1 cellular context compared by ENCODE assay signal in the genomic region with DNA sequence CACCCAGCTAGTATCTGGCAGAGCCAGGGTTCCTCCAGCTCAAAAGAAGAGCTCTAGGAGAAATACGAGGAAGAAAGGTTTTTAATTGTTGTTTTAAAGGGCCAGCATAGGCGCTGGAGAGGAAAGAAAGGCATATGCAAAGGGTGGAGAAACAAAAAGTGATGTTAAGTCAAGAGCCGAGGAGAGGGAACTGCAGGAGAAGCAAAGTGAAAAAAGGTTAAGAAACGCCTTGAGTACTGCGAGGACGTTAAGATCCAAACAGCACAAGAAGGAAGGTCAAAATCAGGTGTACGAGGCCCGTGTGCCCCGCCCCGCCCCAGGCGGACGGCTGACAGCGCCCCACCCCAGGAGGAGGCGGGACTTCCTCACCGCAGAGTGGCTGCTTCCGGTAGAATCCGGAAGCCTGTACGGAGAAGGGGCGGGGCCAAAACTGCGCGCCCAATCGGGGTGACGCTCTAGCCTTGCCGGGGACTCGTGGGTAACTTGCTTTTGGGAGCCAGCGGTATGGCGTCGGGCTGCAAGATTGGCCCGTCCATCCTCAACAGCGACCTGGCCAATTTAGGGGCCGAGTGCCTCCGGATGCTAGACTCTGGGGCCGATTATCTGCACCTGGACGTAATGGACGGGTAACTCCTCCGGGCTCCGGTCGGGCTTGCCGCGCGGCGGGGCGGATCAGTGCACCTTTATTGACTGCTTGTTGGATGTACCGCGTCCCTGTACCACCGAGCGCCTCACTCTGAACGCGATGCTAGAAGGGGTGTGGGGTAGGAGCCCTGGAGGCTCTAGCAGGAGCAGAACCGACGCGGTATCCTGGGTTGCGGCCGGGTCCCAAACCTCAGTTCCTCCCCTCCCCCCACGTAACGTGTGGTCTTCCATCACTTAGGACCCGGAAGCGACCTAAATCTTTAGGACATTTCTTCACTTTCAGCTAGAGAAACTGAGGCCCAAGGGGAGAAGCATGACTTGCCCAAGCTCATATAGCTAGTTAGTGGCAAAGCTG.
TF ChIP-seq lines count a peak whose summit lies in the region.

TSS of gene RPE (plus strand) at position 481 of the 1,000 bp plus-strand sequence. CDS start at position 505, 24 bp downstream.

TF ChIP-seq in WTC11, 78 proteins besides CTCF, POLR2A, EP300 and RAD21 (continued from another document and continues in another):
- TF ChIP-seq AR (CRISPR knock-in tag; IDR thresholded peaks at IDR 0.05), result no peak
- TF ChIP-seq, protein P1, sequence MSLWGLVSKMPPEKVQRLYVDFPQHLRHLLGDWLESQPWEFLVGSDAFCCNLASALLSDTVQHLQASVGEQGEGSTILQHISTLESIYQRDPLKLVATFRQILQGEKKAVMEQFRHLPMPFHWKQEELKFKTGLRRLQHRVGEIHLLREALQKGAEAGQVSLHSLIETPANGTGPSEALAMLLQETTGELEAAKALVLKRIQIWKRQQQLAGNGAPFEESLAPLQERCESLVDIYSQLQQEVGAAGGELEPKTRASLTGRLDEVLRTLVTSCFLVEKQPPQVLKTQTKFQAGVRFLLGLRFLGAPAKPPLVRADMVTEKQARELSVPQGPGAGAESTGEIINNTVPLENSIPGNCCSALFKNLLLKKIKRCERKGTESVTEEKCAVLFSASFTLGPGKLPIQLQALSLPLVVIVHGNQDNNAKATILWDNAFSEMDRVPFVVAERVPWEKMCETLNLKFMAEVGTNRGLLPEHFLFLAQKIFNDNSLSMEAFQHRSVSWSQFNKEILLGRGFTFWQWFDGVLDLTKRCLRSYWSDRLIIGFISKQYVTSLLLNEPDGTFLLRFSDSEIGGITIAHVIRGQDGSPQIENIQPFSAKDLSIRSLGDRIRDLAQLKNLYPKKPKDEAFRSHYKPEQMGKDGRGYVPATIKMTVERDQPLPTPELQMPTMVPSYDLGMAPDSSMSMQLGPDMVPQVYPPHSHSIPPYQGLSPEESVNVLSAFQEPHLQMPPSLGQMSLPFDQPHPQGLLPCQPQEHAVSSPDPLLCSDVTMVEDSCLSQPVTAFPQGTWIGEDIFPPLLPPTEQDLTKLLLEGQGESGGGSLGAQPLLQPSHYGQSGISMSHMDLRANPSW (CRISPR knock-in tag; conservative IDR thresholded peaks at IDR 0.05; ENCODE audit: low read depth), result no peak
- TF ChIP-seq ZNF219 (CRISPR knock-in tag; IDR thresholded peaks at IDR 0.05; ENCODE audit: borderline replicate concordance), result no peak
- TF ChIP-seq SMAD3 (CRISPR knock-in tag; IDR thresholded peaks at IDR 0.05; ENCODE audit: borderline replicate concordance), result peak; percentile 32; the same call in 1 of the 2 replicates
- 0 out of 2 replicates have a peak, but pooled peaks have one; percentile 11 for TF ChIP-seq TEAD4 (CRISPR knock-in tag; IDR thresholded peaks at IDR 0.05)
- TF ChIP-seq ARID4B (CRISPR knock-in tag; IDR thresholded peaks at IDR 0.05; ENCODE audit: borderline replicate concordance), result peak; percentile 72; the same call in 1 of the 2 replicates
- TF ChIP-seq ZNF232 (CRISPR knock-in tag; IDR thresholded peaks at IDR 0.05), result no peak
- no peak for TF ChIP-seq PRDM15 (CRISPR knock-in tag; IDR thresholded peaks at IDR 0.05)
- TF ChIP-seq ATF1 (CRISPR knock-in tag; IDR thresholded peaks at IDR 0.05), result no peak
- no peak for TF ChIP-seq NR3C1 (CRISPR knock-in tag; conservative IDR thresholded peaks at IDR 0.05; ENCODE audit: low read depth)
- no peak for TF ChIP-seq ZSCAN18 (CRISPR knock-in tag; IDR thresholded peaks at IDR 0.05)
- no peak for TF ChIP-seq ESRRA (CRISPR knock-in tag; IDR thresholded peaks at IDR 0.05; ENCODE audit: borderline replicate concordance)
- no peak for TF ChIP-seq SMAD4 (CRISPR knock-in tag; IDR thresholded peaks at IDR 0.05)
- TF ChIP-seq NFE2L1 (CRISPR knock-in tag; IDR thresholded peaks at IDR 0.05), result no peak
- TF ChIP-seq, protein P2, sequence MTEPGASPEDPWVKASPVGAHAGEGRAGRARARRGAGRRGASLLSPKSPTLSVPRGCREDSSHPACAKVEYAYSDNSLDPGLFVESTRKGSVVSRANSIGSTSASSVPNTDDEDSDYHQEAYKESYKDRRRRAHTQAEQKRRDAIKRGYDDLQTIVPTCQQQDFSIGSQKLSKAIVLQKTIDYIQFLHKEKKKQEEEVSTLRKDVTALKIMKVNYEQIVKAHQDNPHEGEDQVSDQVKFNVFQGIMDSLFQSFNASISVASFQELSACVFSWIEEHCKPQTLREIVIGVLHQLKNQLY (CRISPR knock-in tag; IDR thresholded peaks at IDR 0.05), result no peak
- TF ChIP-seq GRHL2 (CRISPR knock-in tag; IDR thresholded peaks at IDR 0.05; ENCODE audit: insufficient replicate concordance, severe bottlenecking), result no peak
- no peak for TF ChIP-seq HMGXB4 (CRISPR knock-in tag; IDR thresholded peaks at IDR 0.05)
- TF ChIP-seq FOXP1 (CRISPR knock-in tag; IDR thresholded peaks at IDR 0.05; ENCODE audit: borderline replicate concordance), result no peak; the same call in 1 of the 2 replicates
- TF ChIP-seq OVOL2 (CRISPR knock-in tag; IDR thresholded peaks at IDR 0.05; ENCODE audit: borderline replicate concordance), result no peak
- TF ChIP-seq IRF2 (CRISPR knock-in tag; IDR thresholded peaks at IDR 0.05; ENCODE audit: borderline replicate concordance, low read depth), result no peak
- no peak for TF ChIP-seq ZBTB21 (CRISPR knock-in tag; IDR thresholded peaks at IDR 0.05; ENCODE audit: borderline replicate concordance)
- TF ChIP-seq USF2 (CRISPR knock-in tag; IDR thresholded peaks at IDR 0.05), result peak; percentile 25
- TF ChIP-seq, protein P3, sequence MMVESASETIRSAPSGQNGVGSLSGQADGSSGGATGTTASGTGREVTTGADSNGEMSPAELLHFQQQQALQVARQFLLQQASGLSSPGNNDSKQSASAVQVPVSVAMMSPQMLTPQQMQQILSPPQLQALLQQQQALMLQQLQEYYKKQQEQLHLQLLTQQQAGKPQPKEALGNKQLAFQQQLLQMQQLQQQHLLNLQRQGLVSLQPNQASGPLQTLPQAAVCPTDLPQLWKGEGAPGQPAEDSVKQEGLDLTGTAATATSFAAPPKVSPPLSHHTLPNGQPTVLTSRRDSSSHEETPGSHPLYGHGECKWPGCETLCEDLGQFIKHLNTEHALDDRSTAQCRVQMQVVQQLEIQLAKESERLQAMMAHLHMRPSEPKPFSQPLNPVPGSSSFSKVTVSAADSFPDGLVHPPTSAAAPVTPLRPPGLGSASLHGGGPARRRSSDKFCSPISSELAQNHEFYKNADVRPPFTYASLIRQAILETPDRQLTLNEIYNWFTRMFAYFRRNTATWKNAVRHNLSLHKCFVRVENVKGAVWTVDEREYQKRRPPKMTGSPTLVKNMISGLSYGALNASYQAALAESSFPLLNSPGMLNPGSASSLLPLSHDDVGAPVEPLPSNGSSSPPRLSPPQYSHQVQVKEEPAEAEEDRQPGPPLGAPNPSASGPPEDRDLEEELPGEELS (CRISPR knock-in tag; IDR thresholded peaks at IDR 0.05), result no peak; the same call in 1 of the 2 replicates
- TF ChIP-seq NFYB (CRISPR knock-in tag; conservative IDR thresholded peaks at IDR 0.05; ENCODE audit: low read depth), result 0 out of 2 replicates have a peak, but pooled peaks have one; percentile 22
- no peak for TF ChIP-seq HMGA2 (CRISPR knock-in tag; IDR thresholded peaks at IDR 0.05)
